ENCODE assay signal across 18 cellular contexts in genomic region chr6:12033770-12034169, GRCh38. TPM values are rescaled to one million over a fixed set of nuclear protein-coding genes. Genes with fewer than 3 reads are reported as not detected.
A peak's percentile ranks its signal among the peaks of the same experiment; 100 is the strongest.
DNase-seq lines count a peak whose midpoint lies in the region; ATAC-seq and TF ChIP-seq lines count a peak whose summit lies in the region.
"Had no signal": no experiment of that assay in that cellular context is flagged by ENCODE, and none has a peak within 500 bp of the region (broad histone marks: within the 10 kb centered on the region; RNA-seq: fewer than 3 reads in every experiment).

No MANE protein-coding gene starts in this region.

- H3K9me3 Mint-ChIP-seq in activated naive CD4-positive, alpha-beta T cell treated with anti-CD3 and anti-CD28 coated beads, Interleukin-2, amount 10 ng/mL, durations not matched to agents 7 days and 5 days = peaks cover 19% of the 10 kb centered on the region

- H3K36me3 ChIP-seq in right lobe of liver (no peaks in the 10 kb centered on the region), spleen (peaks cover 0 to 25% (median 7%) of the 10 kb centered on the region in 6 donors)
- H3K36me3 ChIP-seq: cardiac muscle cell, gastrocnemius medialis, neutrophil had no signal

- CTCF ChIA-PET in activated naive CD4-positive, alpha-beta T cell treated with anti-CD3 and anti-CD28 coated beads, Interleukin-2, amount 10 ng/mL, durations not matched to agents 7 days and 5 days (lab: Charles Lee) = no interaction called here

- H3K9me3 ChIP-seq in right lobe of liver (no peaks in the 10 kb centered on the region), spleen (peaks cover 0 to 28% (median 25%) of the 10 kb centered on the region in 8 donors)
- H3K9me3 ChIP-seq: gastrocnemius medialis, neutrophil had no signal

- H3K27me3 Mint-ChIP-seq in activated naive CD4-positive, alpha-beta T cell treated with anti-CD3 and anti-CD28 coated beads, Interleukin-2, amount 10 ng/mL, durations not matched to agents 7 days and 5 days = no peaks in the 10 kb centered on the region

- ATAC-seq in right lobe of liver = peak in 3 of 4 donors; percentile 36 to 64 (median 42)
- ATAC-seq in HG03045 (IDR thresholded peaks at IDR 0.05; ENCODE audit: unreplicated experiment) = no peak
- ATAC-seq: gastrocnemius medialis, SK-N-SH treated with all-trans-retinoic acid at 6 μM for 48 hours had no signal

- TF ChIP-seq CTCF in choroid plexus epithelial cell (conservative IDR thresholded peaks at IDR 0.05; ENCODE audit: low read depth, low read length) = no peak
- no peak for TF ChIP-seq CTCF in right lobe of liver (IDR thresholded peaks at IDR 0.05)
- TF ChIP-seq CTCF in spleen (IDR thresholded peaks at IDR 0.05 in 8 of 11, conservative IDR thresholded peaks at IDR 0.05 in 3 of 11) = no peak

- H3K27ac ChIP-seq in right lobe of liver (no peak overlapping the region), spleen (no peak overlapping the region)
- H3K27ac ChIP-seq: BLaER1, cardiac muscle cell, gastrocnemius medialis, neutrophil had no signal

- H3K27me3 ChIP-seq in right lobe of liver = no peaks in the 10 kb centered on the region
- H3K27me3 ChIP-seq in spleen (replicated peaks in 1 of 7) = no peaks in the 10 kb centered on the region
- H3K27me3 ChIP-seq: BLaER1, cardiac muscle cell, gastrocnemius medialis, neutrophil had no signal

- peak; percentile 64 to 71 for DNase-seq in AML-193 (lab: John Stamatoyannopoulos, UW)
- DNase-seq in Kasumi-1 (lab: John Stamatoyannopoulos, UW) = peak; percentile 39 to 51
- DNase-seq in choroid plexus epithelial cell (ENCODE audit: low read depth) = peak; percentile 64
- no peak for DNase-seq in right lobe of liver
- DNase-seq in foreskin melanocyte = no peak
- no peak for DNase-seq in activated naive CD4-positive, alpha-beta T cell treated with anti-CD3 and anti-CD28 coated beads, Interleukin-2, amount 10 ng/mL, durations not matched to agents 7 days and 5 days
- DNase-seq in spleen = no peak
- DNase-seq: activated CD4-positive, CD25-positive, alpha-beta regulatory T cell treated with anti-CD3 and anti-CD28 coated beads, Interleukin-2, amount 50 U/mL, for 72 hours; activated T-cell treated with anti-CD3 and anti-CD28 coated beads, Interleukin-2, amount 50 U/mL, for 1 hour; gastrocnemius medialis; left cardiac atrium; NCI-H1436 treated with DMSO at 0.1 percent for 48 hours; NCI-H526 had no signal

- WGBS in right lobe of liver (ENCODE audit: insufficient coverage, low coverage, low lambda C conversion rate, missing lambda C conversion rate) = 29% methylated on average over 4 of the region's 4 CpGs
- 24 to 45% (median 42%) methylated on average over 4 of the region's 4 CpGs for WGBS in spleen, 5 donors

- H3K36me3 Mint-ChIP-seq in activated naive CD4-positive, alpha-beta T cell treated with anti-CD3 and anti-CD28 coated beads, Interleukin-2, amount 10 ng/mL, durations not matched to agents 7 days and 5 days = peaks cover 28% of the 10 kb centered on the region

- no peak overlapping the region for H3K27ac Mint-ChIP-seq in activated naive CD4-positive, alpha-beta T cell treated with anti-CD3 and anti-CD28 coated beads, Interleukin-2, amount 10 ng/mL, durations not matched to agents 7 days and 5 days

- TF ChIP-seq POLR2A in right lobe of liver (IDR thresholded peaks at IDR 0.05) = no peak
- no peak for TF ChIP-seq POLR2A in spleen (IDR thresholded peaks at IDR 0.05)

- H3K4me3 ChIP-seq in choroid plexus epithelial cell (ENCODE audit: low read depth, low read length) (no peak overlapping the region), right lobe of liver (no peak overlapping the region), spleen (no peak overlapping the region)
- H3K4me3 ChIP-seq: BLaER1, cardiac muscle cell, gastrocnemius medialis had no signal

- peaks cover 33% of the 10 kb centered on the region for H3K4me1 Mint-ChIP-seq in activated naive CD4-positive, alpha-beta T cell treated with anti-CD3 and anti-CD28 coated beads, Interleukin-2, amount 10 ng/mL, durations not matched to agents 7 days and 5 days

- intact Hi-C loops in right lobe of liver (cut with DNase I) = no loop called here
- intact Hi-C loops in spleen (cut with DNase I; ENCODE audit: low total_unique reads) = no loop called here

- no peak overlapping the region for H3K4me3 Mint-ChIP-seq in activated naive CD4-positive, alpha-beta T cell treated with anti-CD3 and anti-CD28 coated beads, Interleukin-2, amount 10 ng/mL, durations not matched to agents 7 days and 5 days

- H3K4me1 ChIP-seq in right lobe of liver = peaks cover 0 to 40% (median 7%) of the 10 kb centered on the region in 4 donors
- peaks cover 3 to 54% (median 30%) of the 10 kb centered on the region in 6 donors for H3K4me1 ChIP-seq in spleen

RNA-seq across cellular contexts. Expression of gene HIVEP1, which starts 21.7 kb away (rescaled TPM):
- total RNA-seq in right lobe of liver = 10 to 100 TPM; 13.2 to 23.3 (median 17.8) TPM
- 10 to 100 TPM; 37.8 to 64.1 (median 41.7) TPM for total RNA-seq in spleen
- polyA plus RNA-seq in spleen = 1 to 10 TPM; 2.8 to 5.6 (median 5.5) TPM

Comparison
In these comparisons a context has a peak if more than half of its experiments do, and no peak if none do; other contexts are left out.
1. DNase-seq: peak in AML-193 (2 of 2), Kasumi-1 (2 of 2) and choroid plexus epithelial cell (single experiment); none in right lobe of liver (0 of 3), foreskin melanocyte (single experiment), activated naive CD4-positive, alpha-beta T cell treated with anti-CD3 and anti-CD28 coated beads, Interleukin-2, amount 10 ng/mL, durations not matched to agents 7 days and 5 days (single experiment) and spleen (single experiment).